Comparison of ENCODE assay signal across 9 cellular contexts in genomic region chr15:89377842-89378698, GRCh38. TPM values are rescaled to one million over a fixed set of nuclear protein-coding genes. Genes with fewer than 3 reads are reported as not detected.
DNase-seq lines count a peak whose midpoint lies in the region; ATAC-seq and TF ChIP-seq lines count a peak whose summit lies in the region.
"Had no signal": no experiment of that assay in that cellular context is flagged by ENCODE, and none has a peak within 500 bp of the region (broad histone marks: within the 10 kb centered on the region; RNA-seq: fewer than 3 reads in every experiment).

No MANE protein-coding gene starts in this region.

- H3K36me3 Mint-ChIP-seq in T-helper 17 cell (ENCODE audit: low read depth): no peaks in the 10 kb centered on the region
- H3K36me3 Mint-ChIP-seq in nephron (ENCODE audit: low read depth): no peaks in the 10 kb centered on the region

- 12% methylated on average over 19 of the region's 57 CpGs for WGBS in esophagus muscularis mucosa

- H3K9me3 Mint-ChIP-seq in nephron: no peaks in the 10 kb centered on the region

- peaks cover 5% of the 10 kb centered on the region for H3K4me1 Mint-ChIP-seq in T-helper 17 cell
- peaks cover 40% of the 10 kb centered on the region for H3K4me1 Mint-ChIP-seq in nephron

- TF ChIP-seq CTCF in 22Rv1 (IDR thresholded peaks at IDR 0.05) (no peak), esophagus muscularis mucosa (IDR thresholded peaks at IDR 0.05) (no peak), nephron (IDR thresholded peaks at IDR 0.05; ENCODE audit: unreplicated experiment in 3 of 3) (no peak)

- DNase-seq in T-helper 17 cell (no peak), esophagus muscularis mucosa (ENCODE audit: extremely low spot score) (no peak), H4 (ENCODE audit: low spot score) (no peak), iPS-NIHi11 (ENCODE audit: low spot score) (no peak), MG63 (no peak)
- DNase-seq: NCI-H774 had no signal

- no peak overlapping the region for H3K27ac Mint-ChIP-seq in T-helper 17 cell
- peak overlapping the region in 2 of 3 experiments; percentile 72 to 77 for H3K27ac Mint-ChIP-seq in nephron

- peaks cover 17 to 21% (median 18%) of the 10 kb centered on the region in 4 donors for H3K4me1 ChIP-seq in esophagus muscularis mucosa

- peak overlapping the region; percentile 35 to 56 (median 48) for H3K4me3 ChIP-seq in esophagus muscularis mucosa
- no peak overlapping the region for H3K4me3 ChIP-seq in MG63

- H3K4me3 Mint-ChIP-seq in T-helper 17 cell (peak overlapping the region; percentile 59), nephron (peak overlapping the region; percentile 78 to 83 (median 83))

- peaks cover 90% of the 10 kb centered on the region for H3K27me3 Mint-ChIP-seq in T-helper 17 cell
- H3K27me3 Mint-ChIP-seq in nephron (ENCODE audit: low read depth): peaks cover 100% of the 10 kb centered on the region

- H3K27me3 ChIP-seq in esophagus muscularis mucosa: peaks cover 0 to 95% (median 53%) of the 10 kb centered on the region in 4 donors
- H3K27me3 ChIP-seq in MG63: peaks cover 25% of the 10 kb centered on the region

- intact Hi-C loops in esophagus muscularis mucosa (cut with DNase I): no loop called here

- ATAC-seq in T-helper 17 cell: no peak
- no peak for ATAC-seq in GM18861 (IDR thresholded peaks at IDR 0.05; ENCODE audit: unreplicated experiment)

- H3K9me3 ChIP-seq in T-helper 17 cell (ENCODE audit: control insufficient read depth, low read length, poor library complexity, severe bottlenecking): no peaks in the 10 kb centered on the region
- no peaks in the 10 kb centered on the region for H3K9me3 ChIP-seq in esophagus muscularis mucosa
- H3K9me3 ChIP-seq in MG63: no peaks in the 10 kb centered on the region

- H3K27ac ChIP-seq in 22Rv1 (peak overlapping the region; percentile 88), esophagus muscularis mucosa (replicated peaks in 1 of 4) (no peak overlapping the region)

- no peak for TF ChIP-seq POLR2A in esophagus muscularis mucosa (IDR thresholded peaks at IDR 0.05; ENCODE audit: low read depth)

- H3K36me3 ChIP-seq in esophagus muscularis mucosa: no peaks in the 10 kb centered on the region
- no peaks in the 10 kb centered on the region for H3K36me3 ChIP-seq in MG63

- no peak for TF ChIP-seq EP300 in esophagus muscularis mucosa (IDR thresholded peaks at IDR 0.05)

RNA-seq across cellular contexts. Expression of gene POLG, which starts 43.4 kb away (rescaled TPM):
- total RNA-seq in T-helper 17 cell (100 to 1,000 TPM; 114 to 128 TPM), esophagus muscularis mucosa (10 to 100 TPM; 51.0 to 86.0 (median 66.7) TPM)
- total RNA-seq in H4 (2014; rRNA removed; shearing (Covaris generic)): 19.5 and 36.9 TPM in 2 replicates
- 37.3 and 84.1 TPM in 2 replicates for total RNA-seq in MG63 (2014; rRNA removed; shearing (Covaris generic); ENCODE audit: low replicate concordance)
